In genomic region chr1:29202584-29203340, GRCh38 we compare ENCODE assay signal across 1 cellular context.
TF ChIP-seq lines count a peak whose summit lies in the region.

No MANE protein-coding gene starts in this region.

TF ChIP-seq in K562, 482 proteins besides CTCF, POLR2A, EP300 and RAD21 (continued from another document and continues in another):
- TF ChIP-seq ARID4B (CRISPR knock-in tag; IDR thresholded peaks at IDR 0.05) (peak; percentile 91; the same call in 1 of the 2 replicates), ARID2 (IDR thresholded peaks at IDR 0.05) (peak; percentile 89), ZNF584 (CRISPR knock-in tag; IDR thresholded peaks at IDR 0.05; ENCODE audit: low read depth) (peak; percentile 43; the same call in 1 of the 2 replicates), ZSCAN32 (CRISPR knock-in tag; IDR thresholded peaks at IDR 0.05) (no peak), TBP (optimal IDR thresholded peaks at IDR 0.05; ENCODE audit: low read depth, low read length) (peak; percentile 42), PRDM10 (IDR thresholded peaks at IDR 0.05; ENCODE audit: partially characterized antibody) (peak; percentile 62), COPS2 (conservative IDR thresholded peaks at IDR 0.05) (no peak), TAF9B (IDR thresholded peaks at IDR 0.05; ENCODE audit: partially characterized antibody) (peak; percentile 94), THRAP3 (IDR thresholded peaks at IDR 0.05; ENCODE audit: borderline replicate concordance) (no peak), HDGF (IDR thresholded peaks at IDR 0.05) (no peak), MED1 (CRISPR knock-in tag; IDR thresholded peaks at IDR 0.05; ENCODE audit: borderline replicate concordance) (no peak), HNRNPK (IDR thresholded peaks at IDR 0.05; ENCODE audit: low read depth, low read length, poor library complexity, severe bottlenecking) (no peak), HDAC8 (tag; IDR thresholded peaks at IDR 0.05) (no peak; the same call in 1 of the 2 replicates), KHSRP (IDR thresholded peaks at IDR 0.05) (no peak), GTF3C2 (IDR thresholded peaks at IDR 0.05; ENCODE audit: borderline replicate concordance, extremely low read depth, insufficient read length) (no peak), OTX1 (CRISPR knock-in tag; IDR thresholded peaks at IDR 0.05) (0 out of 2 replicates have a peak, but pooled peaks have one; percentile 16), NFE2L1 (tag; IDR thresholded peaks at IDR 0.05; ENCODE audit: borderline replicate concordance, low read depth) (no peak), GABPB1 (CRISPR knock-in tag; IDR thresholded peaks at IDR 0.05) (peak; percentile 60), NFIX (CRISPR knock-in tag; IDR thresholded peaks at IDR 0.05; ENCODE audit: low read depth) (no peak), E2F6 (IDR thresholded peaks at IDR 0.05; ENCODE audit: borderline replicate concordance in 1 of 2, extremely low read depth in 1 of 2, insufficient read depth in 1 of 2, insufficient read length in 1 of 2, low read depth in 1 of 2, low read length in 1 of 2, poor library complexity in 1 of 2, severe bottlenecking in 1 of 2) (no peak), ZNF507 (tag; conservative IDR thresholded peaks at IDR 0.05) (no peak), PHTF2 (CRISPR knock-in tag; IDR thresholded peaks at IDR 0.05) (no peak), SIN3A (IDR thresholded peaks at IDR 0.05; ENCODE audit: borderline replicate concordance in 2 of 2, control insufficient read depth in 1 of 2, low read depth in 2 of 2, low read length in 2 of 2) (peak; percentile 91 to 97; a peak in 3 of 4 replicates), ATF3 (IDR thresholded peaks at IDR 0.05) (peak; percentile 97), ATF3 (CRISPR knock-in tag; conservative IDR thresholded peaks at IDR 0.05) (peak; percentile 98; the same call in 1 of the 2 replicates), NR2C1 (IDR thresholded peaks at IDR 0.05) (0 out of 2 replicates have a peak, but pooled peaks have one; percentile 27), NR2C1 (tag; IDR thresholded peaks at IDR 0.05) (no peak), YY1 (IDR thresholded peaks at IDR 0.05; ENCODE audit: borderline replicate concordance in 1 of 3, control insufficient read depth in 1 of 3, extremely low read depth in 1 of 3, insufficient read depth in 3 of 3, insufficient read length in 1 of 3, insufficient replicate concordance in 2 of 3, low read depth in 1 of 3, low read length in 2 of 3) (peak in 2 of 3 experiments; percentile 23 to 32), LEF1 (IDR thresholded peaks at IDR 0.05) (0 out of 2 replicates have a peak, but pooled peaks have one; percentile 62), PRPF4 (IDR thresholded peaks at IDR 0.05; ENCODE audit: insufficient read depth, low read depth, low read length, poor library complexity, severe bottlenecking) (no peak), IFI16 (CRISPR knock-in tag; IDR thresholded peaks at IDR 0.05) (no peak), ZNF311 (CRISPR knock-in tag; IDR thresholded peaks at IDR 0.05) (no peak), NBN (IDR thresholded peaks at IDR 0.05; ENCODE audit: low read depth) (no peak; the same call in 1 of the 2 replicates), PCBP1 (IDR thresholded peaks at IDR 0.05; ENCODE audit: low read depth, low read length, poor library complexity, severe bottlenecking) (no peak), ZNF280A (IDR thresholded peaks at IDR 0.05; ENCODE audit: low read depth, partially characterized antibody) (no peak), ATF2 (CRISPR knock-in tag; IDR thresholded peaks at IDR 0.05) (no peak), CC2D1A (IDR thresholded peaks at IDR 0.05) (peak; percentile 92), RBFOX2 (IDR thresholded peaks at IDR 0.05; ENCODE audit: low read depth, low read length) (no peak)
- TF ChIP-seq, protein P1, sequence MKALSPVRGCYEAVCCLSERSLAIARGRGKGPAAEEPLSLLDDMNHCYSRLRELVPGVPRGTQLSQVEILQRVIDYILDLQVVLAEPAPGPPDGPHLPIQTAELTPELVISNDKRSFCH (CRISPR knock-in tag; IDR thresholded peaks at IDR 0.05) = no peak
- TF ChIP-seq, protein P1 (tag; IDR thresholded peaks at IDR 0.05) = 0 out of 2 replicates have a peak, but pooled peaks have one; percentile 26
- TF ChIP-seq, protein P2, sequence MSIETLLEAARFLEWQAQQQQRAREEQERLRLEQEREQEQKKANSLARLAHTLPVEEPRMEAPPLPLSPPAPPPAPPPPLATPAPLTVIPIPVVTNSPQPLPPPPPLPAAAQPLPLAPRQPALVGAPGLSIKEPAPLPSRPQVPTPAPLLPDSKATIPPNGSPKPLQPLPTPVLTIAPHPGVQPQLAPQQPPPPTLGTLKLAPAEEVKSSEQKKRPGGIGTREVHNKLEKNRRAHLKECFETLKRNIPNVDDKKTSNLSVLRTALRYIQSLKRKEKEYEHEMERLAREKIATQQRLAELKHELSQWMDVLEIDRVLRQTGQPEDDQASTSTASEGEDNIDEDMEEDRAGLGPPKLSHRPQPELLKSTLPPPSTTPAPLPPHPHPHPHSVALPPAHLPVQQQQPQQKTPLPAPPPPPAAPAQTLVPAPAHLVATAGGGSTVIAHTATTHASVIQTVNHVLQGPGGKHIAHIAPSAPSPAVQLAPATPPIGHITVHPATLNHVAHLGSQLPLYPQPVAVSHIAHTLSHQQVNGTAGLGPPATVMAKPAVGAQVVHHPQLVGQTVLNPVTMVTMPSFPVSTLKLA (conservative IDR thresholded peaks at IDR 0.05) = peak; percentile 42 to 83; a peak in 3 of 4 replicates
- TF ChIP-seq, protein P3, sequence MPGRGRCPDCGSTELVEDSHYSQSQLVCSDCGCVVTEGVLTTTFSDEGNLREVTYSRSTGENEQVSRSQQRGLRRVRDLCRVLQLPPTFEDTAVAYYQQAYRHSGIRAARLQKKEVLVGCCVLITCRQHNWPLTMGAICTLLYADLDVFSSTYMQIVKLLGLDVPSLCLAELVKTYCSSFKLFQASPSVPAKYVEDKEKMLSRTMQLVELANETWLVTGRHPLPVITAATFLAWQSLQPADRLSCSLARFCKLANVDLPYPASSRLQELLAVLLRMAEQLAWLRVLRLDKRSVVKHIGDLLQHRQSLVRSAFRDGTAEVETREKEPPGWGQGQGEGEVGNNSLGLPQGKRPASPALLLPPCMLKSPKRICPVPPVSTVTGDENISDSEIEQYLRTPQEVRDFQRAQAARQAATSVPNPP (IDR thresholded peaks at IDR 0.05; ENCODE audit: borderline replicate concordance, insufficient read depth, insufficient read length) = no peak
